Comparison of ENCODE assay signal across 10 cellular contexts in genomic region chr9:111898331-111899096, GRCh38. TPM values are rescaled to one million over a fixed set of nuclear protein-coding genes. Genes with fewer than 3 reads are reported as not detected.
DNase-seq lines count a peak whose midpoint lies in the region; ATAC-seq, FAIRE-seq and TF ChIP-seq lines count a peak whose summit lies in the region.
"Had no signal": no experiment of that assay in that cellular context is flagged by ENCODE, and none has a peak within 500 bp of the region (broad histone marks: within the 10 kb centered on the region; RNA-seq: fewer than 3 reads in every experiment).

No MANE protein-coding gene starts in this region.

- WGBS in thyroid gland, 2 donors = 64% methylated on average over 4 of the region's 4 CpGs

- H3K4me1 ChIP-seq in thyroid gland = peaks cover 8 to 40% of the 10 kb centered on the region in 2 donors

- TF ChIP-seq CTCF in WERI-Rb-1 (IDR thresholded peaks at IDR 0.05; ENCODE audit: low read depth, low read length) (no peak), thyroid gland (IDR thresholded peaks at IDR 0.05) (no peak)
- TF ChIP-seq CTCF in CD4-positive, alpha-beta T cell (IDR thresholded peaks at IDR 0.05) = no peak

- peaks cover 15% of the 10 kb centered on the region for H3K4me1 Mint-ChIP-seq in CD4-positive, alpha-beta T cell (ENCODE audit: low read depth)

- DNase-seq in DMS53 (lab: John Stamatoyannopoulos, UW) = peak; percentile 29
- DNase-seq in DMS53 treated with DMSO at 0.1 percent for 48 hours (lab: John Stamatoyannopoulos, UW; ENCODE audit: unreplicated experiment) = no peak
- DNase-seq in WERI-Rb-1 = no peak
- DNase-seq in thyroid gland = no peak
- no peak for DNase-seq in midbrain (lab: John Stamatoyannopoulos, UW)
- no peak for DNase-seq in CD4-positive, alpha-beta T cell
- no peak for DNase-seq in GF-D8 (lab: John Stamatoyannopoulos, UW)
- DNase-seq: 8988T, amniotic stem cell had no signal

- no peak overlapping the region for H3K27ac Mint-ChIP-seq in CD4-positive, alpha-beta T cell

- peaks cover 3% of the 10 kb centered on the region; the same call in 1 of the 2 replicates for H3K36me3 ChIP-seq in WERI-Rb-1
- no peaks in the 10 kb centered on the region for H3K36me3 ChIP-seq in thyroid gland

- H3K9me3 ChIP-seq in WERI-Rb-1 (ENCODE audit: severe bottlenecking) (no peaks in the 10 kb centered on the region), thyroid gland (no peaks in the 10 kb centered on the region)
- H3K9me3 ChIP-seq in CD4-positive, alpha-beta T cell (ENCODE audit: control insufficient read depth, low read length) = no peaks in the 10 kb centered on the region

- TF ChIP-seq POLR2A in thyroid gland (IDR thresholded peaks at IDR 0.05) = no peak

- H3K4me3 ChIP-seq in WERI-Rb-1 (ENCODE audit: low read depth, low read length) (peak overlapping the region; percentile 64), thyroid gland (replicated peaks in 1 of 3) (peak overlapping the region in 1 of 3 donors; percentile 62)

- POLR2A ChIA-PET in CD4-positive, alpha-beta T cell (lab: Charles Lee) = interaction anchor here (0.6 to 3.5 kb wide), 6 partner anchors 11 to 205 kb away, joined by 3 to 37 read pairs (median 8); no protein-coding TSS in a partner anchor

- no peaks in the 10 kb centered on the region for H3K27me3 Mint-ChIP-seq in CD4-positive, alpha-beta T cell

- H3K9me3 Mint-ChIP-seq in CD4-positive, alpha-beta T cell = no peaks in the 10 kb centered on the region

- no peak overlapping the region for H3K4me3 Mint-ChIP-seq in CD4-positive, alpha-beta T cell

- no peak for ATAC-seq in CD4-positive, alpha-beta T cell (ENCODE audit: poor library complexity)

- H3K27me3 ChIP-seq in WERI-Rb-1 (ENCODE audit: insufficient read depth, low read depth, severe bottlenecking) (no peaks in the 10 kb centered on the region), thyroid gland (no peaks in the 10 kb centered on the region)
- no peaks in the 10 kb centered on the region for H3K27me3 ChIP-seq in CD4-positive, alpha-beta T cell (ENCODE audit: control insufficient read depth, insufficient read depth, low read length)

- peaks cover 5% of the 10 kb centered on the region for H3K36me3 Mint-ChIP-seq in CD4-positive, alpha-beta T cell (ENCODE audit: low read depth)

- CTCF ChIA-PET in CD4-positive, alpha-beta T cell (lab: Charles Lee) = interaction anchor here (1.7 kb wide), 1 partner anchor 28 kb away, joined by 4 read pairs; no protein-coding TSS in a partner anchor

- intact Hi-C loops in thyroid gland (cut with DNase I) = loop anchor here (5.0 kb wide), 1 partner anchor 179 kb away; no protein-coding TSS in a partner anchor
- intact Hi-C loops in CD4-positive, alpha-beta T cell (cut with DNase I, micrococcal nuclease) = loop anchor here (2.0 to 10.0 kb wide), 7 partner anchors 14 to 856 kb away; partner anchors contain the start of genes DNAJC25 (in 1 of the 2), HSDL2 (in 1 of the 2), PTBP3 (in 1 of the 2) and SNX30 (in 1 of the 2)

- FAIRE-seq in islet of Langerhans (lab: Jason Lieb, UNC) = peak; percentile 5

- H3K27ac ChIP-seq in WERI-Rb-1 = no peak overlapping the region
- H3K27ac ChIP-seq in thyroid gland = peak overlapping the region in 2 of 3 donors; percentile 84 to 88
- no peak overlapping the region for H3K27ac ChIP-seq in CD4-positive, alpha-beta T cell (ENCODE audit: low read depth, low read length)

RNA-seq across cellular contexts. Expression of gene UGCG, which starts 1.9 kb away (rescaled TPM):
- total RNA-seq in thyroid gland = 10 to 100 TPM; 12.5 to 30.4 (median 21.2) TPM
- 10 to 100 TPM; 42.1 to 44.0 TPM for total RNA-seq in CD4-positive, alpha-beta T cell

Comparison
In these comparisons a context has a peak if more than half of its experiments do, and no peak if none do; other contexts are left out.
1. H3K27ac ChIP-seq: peak in thyroid gland (2 of 3); none in WERI-Rb-1 (single experiment) and CD4-positive, alpha-beta T cell (single experiment).